Comparison of ENCODE assay signal across 9 cellular contexts in the genomic region with DNA sequence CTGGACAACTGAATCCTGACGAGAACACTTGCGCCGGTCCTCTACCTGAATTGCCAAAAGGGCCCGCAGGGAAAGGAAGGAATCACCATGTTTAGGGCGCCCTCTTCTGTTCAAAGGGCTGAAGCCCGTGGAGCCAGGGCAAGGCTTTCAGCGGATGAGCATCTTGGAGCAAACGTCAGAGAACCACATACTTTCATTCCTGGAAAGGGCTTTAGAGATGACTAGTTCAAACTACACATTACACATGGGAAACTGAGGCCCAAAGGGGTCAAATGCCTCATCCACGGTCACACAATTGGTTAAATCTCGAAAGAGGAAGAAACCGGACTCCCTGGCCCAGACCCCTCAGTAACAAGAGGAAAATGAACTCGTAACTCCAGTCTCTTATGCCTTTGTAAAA. TPM values are rescaled to one million over a fixed set of nuclear protein-coding genes. Genes with fewer than 3 reads are reported as not detected.
DNase-seq lines count a peak whose midpoint lies in the region; ATAC-seq lines count a peak whose summit lies in the region.
"Had no signal": no experiment of that assay in that cellular context is flagged by ENCODE, and none has a peak within 500 bp of the region (broad histone marks: within the 10 kb centered on the region; RNA-seq: fewer than 3 reads in every experiment).

No MANE protein-coding gene starts in this region.

- no peak overlapping the region for H3K4me3 ChIP-seq in effector memory CD4-positive, alpha-beta T cell (ENCODE audit: insufficient read depth, low read depth, low read length, poor library complexity, severe bottlenecking)
- H3K4me3 ChIP-seq in mesendoderm (ENCODE audit: low read length): no peak overlapping the region

- no peak overlapping the region for H2BK120ac ChIP-seq in mesendoderm (ENCODE audit: low read depth, low read length)

- H3K9me3 ChIP-seq in effector memory CD4-positive, alpha-beta T cell (ENCODE audit: control insufficient read depth, low read length): no peaks in the 10 kb centered on the region

- H2AK5ac ChIP-seq in mesendoderm (ENCODE audit: low read length): no peak overlapping the region

- no peak overlapping the region for H3K23ac ChIP-seq in mesendoderm (ENCODE audit: low read length)

- no peaks in the 10 kb centered on the region for H3K4me1 ChIP-seq in effector memory CD4-positive, alpha-beta T cell (ENCODE audit: control insufficient read depth, insufficient read depth, low read length, poor library complexity, severe bottlenecking)
- no peaks in the 10 kb centered on the region for H3K4me1 ChIP-seq in mesendoderm (ENCODE audit: control insufficient read depth, low read depth, low read length)

- H3K79me1 ChIP-seq in mesendoderm (ENCODE audit: low read length): no peaks in the 10 kb centered on the region

- no peak overlapping the region for H3K9ac ChIP-seq in mesendoderm (ENCODE audit: low read length)

- no peak overlapping the region for H3K27ac Mint-ChIP-seq in stimulated activated memory B cell treated with anti-CD40 and anti-IgM and Interleukin-4, amounts not matched to agents 10 μg/mL and 1 μg/mL and 100 μg/mL, for 72 hours
- H3K27ac Mint-ChIP-seq: dendritic cell treated with granulocyte-macrophage colony-stimulating factor and Interleukin-4, amounts not matched to agents 40 ng/mL and 50 ng/mL, for 4 days had no signal

- no peak overlapping the region for H4K8ac ChIP-seq in mesendoderm (ENCODE audit: low read depth, low read length)

- no peak overlapping the region for H3K18ac ChIP-seq in mesendoderm (ENCODE audit: low read length)

- H3K4me1 Mint-ChIP-seq in stimulated activated memory B cell treated with anti-CD40 and anti-IgM and Interleukin-4, amounts not matched to agents 10 μg/mL and 1 μg/mL and 100 μg/mL, for 72 hours: no peaks in the 10 kb centered on the region

- no CpG with 5 or more reads among the region's 12 CpGs for WGBS in mesendoderm (ENCODE audit: extremely low coverage, insufficient coverage, low lambda C conversion rate)

- no peak overlapping the region for H3K4ac ChIP-seq in mesendoderm (ENCODE audit: low read depth, low read length)

- H3K27ac ChIP-seq in effector memory CD4-positive, alpha-beta T cell (ENCODE audit: insufficient read depth, low read length, poor library complexity, severe bottlenecking): no peak overlapping the region
- H3K27ac ChIP-seq in mesendoderm (ENCODE audit: low read depth, low read length): no peak overlapping the region

- no peaks in the 10 kb centered on the region for H3K9me3 Mint-ChIP-seq in stimulated activated memory B cell treated with anti-CD40 and anti-IgM and Interleukin-4, amounts not matched to agents 10 μg/mL and 1 μg/mL and 100 μg/mL, for 72 hours
- H3K9me3 Mint-ChIP-seq: dendritic cell treated with granulocyte-macrophage colony-stimulating factor and Interleukin-4, amounts not matched to agents 40 ng/mL and 50 ng/mL, for 4 days had no signal

- peaks cover 40% of the 10 kb centered on the region for H3K27me3 Mint-ChIP-seq in stimulated activated memory B cell treated with anti-CD40 and anti-IgM and Interleukin-4, amounts not matched to agents 10 μg/mL and 1 μg/mL and 100 μg/mL, for 72 hours

- H3K56ac ChIP-seq in mesendoderm (ENCODE audit: low read length): no peak overlapping the region

- peaks cover 16% of the 10 kb centered on the region for H3K27me3 ChIP-seq in effector memory CD4-positive, alpha-beta T cell (replicated peaks; ENCODE audit: control insufficient read depth, insufficient read depth, low read length, poor library complexity, severe bottlenecking)
- H3K27me3 ChIP-seq in mesendoderm (ENCODE audit: insufficient read depth, low read length, poor library complexity): no peaks in the 10 kb centered on the region

- H3K4me2 ChIP-seq in mesendoderm (ENCODE audit: low read length): no peak overlapping the region

- H3K4me3 Mint-ChIP-seq in stimulated activated memory B cell treated with anti-CD40 and anti-IgM and Interleukin-4, amounts not matched to agents 10 μg/mL and 1 μg/mL and 100 μg/mL, for 72 hours: no peak overlapping the region
- H3K4me3 Mint-ChIP-seq: dendritic cell treated with granulocyte-macrophage colony-stimulating factor and Interleukin-4, amounts not matched to agents 40 ng/mL and 50 ng/mL, for 4 days had no signal

- H2BK5ac ChIP-seq in mesendoderm (ENCODE audit: low read length): no peak overlapping the region

- H3K36me3 ChIP-seq in effector memory CD4-positive, alpha-beta T cell (ENCODE audit: control insufficient read depth, insufficient read depth, low read length): no peaks in the 10 kb centered on the region
- H3K36me3 ChIP-seq in mesendoderm (ENCODE audit: control insufficient read depth, insufficient read depth, low read length): no peaks in the 10 kb centered on the region

- DNase-seq in EH (ENCODE audit: low read depth): peak; percentile 68
- peak; percentile 92 for DNase-seq in NCI-H510A treated with DMSO at 0.1 percent for 48 hours (lab: John Stamatoyannopoulos, UW)
- peak; percentile 35 for DNase-seq in activated CD4-positive, alpha-beta T cell treated with anti-CD3 and anti-CD28 coated beads, Interleukin-2, amount 50 U/mL, for 1 hour
- DNase-seq in effector memory CD4-positive, alpha-beta T cell: peak; percentile 7 to 23 (median 18)
- DNase-seq in mesendoderm: peak; percentile 87

- H2BK15ac ChIP-seq in mesendoderm (replicated peaks; ENCODE audit: low read depth): no peak overlapping the region

- no peaks in the 10 kb centered on the region for H3K79me2 ChIP-seq in mesendoderm (ENCODE audit: control insufficient read depth, insufficient read depth, low read length)

- H4K5ac ChIP-seq in mesendoderm (ENCODE audit: low read length): no peak overlapping the region

- peak; percentile 69 for ATAC-seq in HG03280 (IDR thresholded peaks at IDR 0.05; ENCODE audit: unreplicated experiment)
- peak; percentile 55 for ATAC-seq in stimulated activated memory B cell treated with anti-CD40 and anti-IgM and Interleukin-4, amounts not matched to agents 10 μg/mL and 1 μg/mL and 100 μg/mL, for 72 hours
- no peak for ATAC-seq in GM19455 (IDR thresholded peaks at IDR 0.05; ENCODE audit: unreplicated experiment)

- H3K36me3 Mint-ChIP-seq in stimulated activated memory B cell treated with anti-CD40 and anti-IgM and Interleukin-4, amounts not matched to agents 10 μg/mL and 1 μg/mL and 100 μg/mL, for 72 hours: no peaks in the 10 kb centered on the region

RNA-seq across cellular contexts. Expression of gene ZNF133, which starts 11.5 kb away (rescaled TPM):
- polyA plus RNA-seq in mesendoderm (2013, experiment 1 of 2): 4.6 TPM
- polyA plus RNA-seq in mesendoderm (2013, experiment 2 of 2): 4.5 TPM

Comparison
In these comparisons a context has a peak if more than half of its experiments do, and no peak if none do; other contexts are left out.
1. DNase-seq: peak in every context shown above with its lines; median percentile 92 in NCI-H510A treated with DMSO at 0.1 percent for 48 hours; 87 in mesendoderm; 68 in EH; 35 in activated CD4-positive, alpha-beta T cell treated with anti-CD3 and anti-CD28 coated beads, Interleukin-2, amount 50 U/mL, for 1 hour; 18 in effector memory CD4-positive, alpha-beta T cell.